Comparison of ENCODE assay signal across 8 cellular contexts in the genomic region with DNA sequence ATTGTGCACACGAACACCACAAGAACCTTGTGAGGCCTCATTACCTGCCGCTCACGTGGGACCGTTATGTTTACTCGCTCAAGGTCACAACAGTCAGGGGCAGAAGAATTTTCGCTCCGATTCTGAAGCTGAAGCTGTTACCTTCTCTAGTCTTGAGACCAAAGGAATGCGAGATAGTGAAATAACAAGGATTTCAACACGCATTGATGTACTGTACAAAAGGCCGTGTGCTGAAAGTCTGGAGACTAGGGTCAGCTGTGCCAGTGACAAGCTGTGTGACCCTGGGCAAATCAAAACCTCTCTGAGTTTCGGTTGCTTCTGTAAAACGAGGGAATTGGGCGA. TPM values are rescaled to one million over a fixed set of nuclear protein-coding genes. Genes with fewer than 3 reads are reported as not detected.
DNase-seq lines count a peak whose midpoint lies in the region; ATAC-seq and TF ChIP-seq lines count a peak whose summit lies in the region.

No MANE protein-coding gene starts in this region.

- peak overlapping the region; percentile 99 for H3K27ac ChIP-seq in Panc1 (ENCODE audit: low read length)

- H3K9me3 Mint-ChIP-seq in Caco-2 (ENCODE audit: unreplicated experiment) (peaks cover 8% of the 10 kb centered on the region), HFFc6 (peaks cover 5% of the 10 kb centered on the region)

- H3K36me3 Mint-ChIP-seq in Caco-2 (ENCODE audit: insufficient read depth, unreplicated experiment) (peaks cover 16% of the 10 kb centered on the region), HFFc6 (ENCODE audit: low read depth) (peaks cover 15% of the 10 kb centered on the region)

- H3K4me3 Mint-ChIP-seq in Caco-2 (ENCODE audit: unreplicated experiment): peak overlapping the region; percentile 81
- H3K4me3 Mint-ChIP-seq in HFFc6: peak overlapping the region; percentile 94

- POLR2A ChIA-PET in Caco-2 (lab: Charles Lee): interaction anchor here (0.6 to 0.9 kb wide), 2 partner anchors 28 to 480 kb away, joined by 3 to 4 read pairs; partner anchors contain the start of gene STAT1
- POLR2A ChIA-PET in Panc1 (lab: Charles Lee): interaction anchor here (0.5 kb wide), 1 partner anchor 104 kb away, joined by 3 read pairs; no protein-coding TSS in a partner anchor

- no peaks in the 10 kb centered on the region for H3K27me3 ChIP-seq in Caco-2 (replicated peaks; ENCODE audit: control insufficient read depth, insufficient read depth, low read length)
- H3K27me3 ChIP-seq in Panc1 (ENCODE audit: control insufficient read depth, insufficient read depth, low read length): no peaks in the 10 kb centered on the region

- BruUV-seq in Caco-2 (replicated peaks; lab: Mats Ljungman, UMichigan): no TSS peak
- no TSS peak for BruUV-seq in Panc1 (replicated peaks; lab: Mats Ljungman, UMichigan)

- intact Hi-C loops in Caco-2 (cut with micrococcal nuclease; ENCODE audit: unreplicated experiment) (loop anchor here (1.0 kb wide), 2 partner anchors 44 to 75 kb away; no protein-coding TSS in a partner anchor), Panc1 (cut with micrococcal nuclease; ENCODE audit: unreplicated experiment) (loop anchor here (10.0 kb wide), 1 partner anchor 111 kb away; the partner anchor contains the start of gene NAB1)

- H3K4me1 ChIP-seq in Caco-2 (peaks cover 34% of the 10 kb centered on the region), Panc1 (ENCODE audit: control insufficient read depth, insufficient read depth, low read length) (peaks cover 11% of the 10 kb centered on the region)

- H3K27ac Mint-ChIP-seq in Caco-2 (ENCODE audit: unreplicated experiment) (peak overlapping the region; percentile 87), HFFc6 (peak overlapping the region; percentile 97)

- CTCF ChIA-PET in Caco-2 (lab: Charles Lee) (interaction anchor here (0.7 kb wide), 1 partner anchor 13 kb away, joined by 3 read pairs; no protein-coding TSS in a partner anchor), Panc1 (lab: Charles Lee) (no interaction called here)

- peak overlapping the region; percentile 72 for H3K4me3 ChIP-seq in Caco-2 (ENCODE audit: low read depth, low read length)
- peak overlapping the region; percentile 74 to 84 for H3K4me3 ChIP-seq in Panc1 (ENCODE audit: low read depth in 2 of 2, low read length in 2 of 2)

- H3K9me3 ChIP-seq in Caco-2 (peaks cover 10% of the 10 kb centered on the region), Panc1 (ENCODE audit: control insufficient read depth, insufficient read depth, low read depth, low read length) (no peaks in the 10 kb centered on the region; the same call in 1 of the 2 replicates)

- TF ChIP-seq CTCF in Caco-2 (IDR thresholded peaks at IDR 0.05; ENCODE audit: insufficient read depth in 1 of 2, low read depth in 1 of 2, low read length in 1 of 2, severe bottlenecking in 1 of 2, unreplicated experiment in 1 of 2) (no peak), HFFc6 (IDR thresholded peaks at IDR 0.05) (no peak), Panc1 (IDR thresholded peaks at IDR 0.05) (no peak)

- no peak for DNase-seq in Caco-2
- no peak for DNase-seq in HFFc6
- DNase-seq in Panc1 (ENCODE audit: low read depth, low spot score): no peak
- DNase-seq in amniotic epithelial cell (ENCODE audit: low read depth): peak; percentile 82
- DNase-seq in kidney glomerular epithelial cell (lab: John Stamatoyannopoulos, UW): peak; percentile 42
- peak; percentile 28 for DNase-seq in stimulated activated CD8-positive, alpha-beta memory T cell treated with anti-CD3 and anti-CD28 coated beads, Interleukin-12 subunit alpha, Interleukin-12 subunit beta, amount 100 ng/mL, for 1 hour (ENCODE audit: low read depth)
- no peak for DNase-seq in ecto neural progenitor cell (ENCODE audit: low spot score)
- DNase-seq in NCI-H187 (lab: John Stamatoyannopoulos, UW): no peak

- no peaks in the 10 kb centered on the region for H3K36me3 ChIP-seq in Caco-2 (ENCODE audit: control insufficient read depth, insufficient read depth, low read length)
- H3K36me3 ChIP-seq in Panc1 (ENCODE audit: control insufficient read depth, insufficient read depth, low read length): no peaks in the 10 kb centered on the region

- peaks cover 30% of the 10 kb centered on the region for H3K4me1 Mint-ChIP-seq in Caco-2 (ENCODE audit: low read depth, unreplicated experiment)
- peaks cover 41% of the 10 kb centered on the region for H3K4me1 Mint-ChIP-seq in HFFc6 (ENCODE audit: low read depth)

- H3K27me3 Mint-ChIP-seq in Caco-2 (ENCODE audit: insufficient read depth, unreplicated experiment) (no peaks in the 10 kb centered on the region), HFFc6 (ENCODE audit: insufficient read depth) (no peaks in the 10 kb centered on the region; the same call in 1 of the 2 replicates)

- no peak; the same call in 1 of the 2 replicates for ATAC-seq in Panc1

- in situ Hi-C loops in Panc1 (cut with HindIII; ENCODE audit: low pct_unique_long_range_greater_than_20kb, low sequenced_read_pairs): no loop called here

RNA-seq across cellular contexts. Expression of gene NEMP2, which starts 0.6 kb away (rescaled TPM):
- total RNA-seq in Caco-2 (2022) (19.1 and 20.2 TPM in 2 replicates), Panc1 (2021; ENCODE audit: unreplicated experiment) (12.0 TPM)
- 1 to 10 TPM; 1.5 to 7.4 (median 6.5) TPM for total RNA-seq in HFFc6 (2021; fragmentation: NEBNext Ultra II Directional; extraction: Animal tissue kit (Norgen Biotek cat#: 25700))
- 6.4 TPM for polyA plus RNA-seq in Panc1 (2012; ENCODE audit: insufficient read length)

Comparison
In these comparisons a context has a peak if more than half of its experiments do, and no peak if none do; other contexts are left out.
1. DNase-seq: peak in amniotic epithelial cell (single experiment), kidney glomerular epithelial cell (single experiment) and stimulated activated CD8-positive, alpha-beta memory T cell treated with anti-CD3 and anti-CD28 coated beads, Interleukin-12 subunit alpha, Interleukin-12 subunit beta, amount 100 ng/mL, for 1 hour (single experiment); none in Caco-2 (0 of 2), HFFc6 (single experiment), Panc1 (single experiment), ecto neural progenitor cell (single experiment) and NCI-H187 (0 of 2).